Comparison of ENCODE assay signal across 9 cellular contexts in the genomic region with DNA sequence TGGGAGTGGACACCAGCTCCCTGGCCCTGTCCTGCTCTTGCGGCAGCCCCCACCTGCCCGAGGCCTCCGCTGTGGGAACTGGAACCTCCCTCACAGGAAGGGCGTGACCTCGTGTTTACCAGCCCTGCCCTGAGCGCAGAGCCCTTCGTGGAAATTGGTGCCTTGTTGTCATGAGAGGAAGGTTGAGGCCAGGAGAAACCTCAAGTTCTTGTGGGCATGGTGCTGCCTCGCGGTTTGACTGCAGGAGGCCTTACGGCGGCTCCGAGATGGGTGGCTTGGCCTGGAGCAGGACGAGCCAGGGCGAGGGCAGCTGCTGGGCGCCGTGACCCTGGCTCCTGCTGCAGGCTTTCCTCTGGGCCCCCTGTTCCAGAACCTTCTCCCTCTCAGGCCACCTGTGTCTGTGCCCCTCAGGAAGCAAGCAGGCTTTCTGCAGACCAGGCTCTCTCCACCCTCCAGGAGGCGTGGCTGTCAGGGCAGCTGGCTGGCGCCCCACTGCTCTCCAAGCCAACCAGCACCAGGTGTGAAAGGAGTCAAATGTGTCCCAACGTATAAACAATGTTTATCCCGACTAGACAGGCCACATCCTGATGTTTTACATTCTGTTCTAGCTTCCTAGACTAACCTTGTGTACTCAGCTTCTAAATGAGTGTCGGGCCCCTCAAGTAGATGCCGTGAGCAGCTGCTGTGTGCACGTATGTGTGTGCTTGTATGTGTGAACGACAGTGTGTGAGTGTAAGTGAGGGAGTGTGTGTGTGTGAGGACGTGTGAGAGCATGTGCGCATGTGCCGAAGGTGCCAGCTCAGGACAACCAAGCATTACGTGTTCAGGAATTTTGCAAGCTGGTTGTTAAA. TPM values are rescaled to one million over a fixed set of nuclear protein-coding genes. Genes with fewer than 3 reads are reported as not detected.
DNase-seq lines count a peak whose midpoint lies in the region; TF ChIP-seq lines count a peak whose summit lies in the region.
"Had no signal": no experiment of that assay in that cellular context is flagged by ENCODE, and none has a peak within 500 bp of the region (broad histone marks: within the 10 kb centered on the region; RNA-seq: fewer than 3 reads in every experiment).

No MANE protein-coding gene starts in this region.

- H3K27me3 ChIP-seq in prostate gland (replicated peaks; ENCODE audit: insufficient read depth): no peaks in the 10 kb centered on the region

- H3K9me3 ChIP-seq in HEK293 (ENCODE audit: control insufficient read depth, insufficient read depth, low read depth, low read length) (no peaks in the 10 kb centered on the region), prostate gland (no peaks in the 10 kb centered on the region)

- TF ChIP-seq CTCF in HEK293 (tag by site-specific recombination; IDR thresholded peaks at IDR 0.05) (no peak), prostate gland (IDR thresholded peaks at IDR 0.05) (no peak), progenitor cell of endocrine pancreas (IDR thresholded peaks at IDR 0.05; ENCODE audit: unreplicated experiment) (no peak)

- H3K9me3 Mint-ChIP-seq in progenitor cell of endocrine pancreas (ENCODE audit: low read depth): no peaks in the 10 kb centered on the region

- DNase-seq in NCI-H774 (lab: John Stamatoyannopoulos, UW) (peak; percentile 93), activated gamma-delta T cell (lab: John Stamatoyannopoulos, UW) (peak; percentile 48), prostate gland (ENCODE audit: low spot score) (peak; percentile 53), NCI-H446 treated with DMSO at 0.1 percent for 48 hours (lab: John Stamatoyannopoulos, UW) (no peak), GM03348 (ENCODE audit: low spot score) (no peak), progenitor cell of endocrine pancreas (ENCODE audit: low spot score, unreplicated experiment) (no peak), dedifferentiated amniotic fluid mesenchymal stem cell (ENCODE audit: extremely low spot score) (no peak)

- peaks cover 14% of the 10 kb centered on the region for H3K27me3 Mint-ChIP-seq in progenitor cell of endocrine pancreas

- H3K4me1 ChIP-seq in HEK293 (ENCODE audit: control insufficient read depth, insufficient read depth, low read length) (no peaks in the 10 kb centered on the region), prostate gland (replicated peaks) (peaks cover 3% of the 10 kb centered on the region)

- TF ChIP-seq POLR2A in prostate gland (IDR thresholded peaks at IDR 0.05): no peak

- POLR2A ChIA-PET in HEK293 (lab: Yijun Ruan, JAX): no interaction called here

- H3K36me3 Mint-ChIP-seq in progenitor cell of endocrine pancreas (ENCODE audit: insufficient read depth): no peaks in the 10 kb centered on the region

- H3K27ac Mint-ChIP-seq in progenitor cell of endocrine pancreas: no peak overlapping the region

- H3K4me1 Mint-ChIP-seq in progenitor cell of endocrine pancreas (ENCODE audit: low read depth): no peaks in the 10 kb centered on the region

- H3K27ac ChIP-seq in HEK293 (ENCODE audit: extremely low read depth, low read depth, low read length) (no peak overlapping the region), prostate gland (no peak overlapping the region)

- intact Hi-C loops in prostate gland (cut with DNase I): no loop called here

- no peak overlapping the region for H3K4me3 Mint-ChIP-seq in progenitor cell of endocrine pancreas (ENCODE audit: low read depth)

- H3K36me3 ChIP-seq in HEK293 (ENCODE audit: control insufficient read depth in 2 of 2, insufficient read depth in 1 of 2, low read length in 2 of 2) (no peaks in the 10 kb centered on the region), prostate gland (no peaks in the 10 kb centered on the region)

- CTCF ChIA-PET in HEK293 (lab: Yijun Ruan, JAX): interaction anchor here (0.7 to 0.9 kb wide), 2 partner anchors 15 to 83 kb away, joined by 3 read pairs; no protein-coding TSS in a partner anchor

- H3K4me3 ChIP-seq in HEK293 (ENCODE audit: low read depth, low read length) (no peak overlapping the region), prostate gland (no peak overlapping the region)

- 40% methylated on average over 28 of the region's 28 CpGs for whole genome bisulfite sequencing in prostate gland

TF ChIP-seq in HEK293, 187 proteins besides CTCF, POLR2A, EP300 and RAD21:
- peak; percentile 47 for TF ChIP-seq ZIC2 (tag by site-specific recombination; IDR thresholded peaks at IDR 0.05)
- TF ChIP-seq ZBTB8A (tag by site-specific recombination; IDR thresholded peaks at IDR 0.05): 0 out of 2 replicates have a peak, but pooled peaks have one; percentile 14
- TF ChIP-seq, protein P1, sequence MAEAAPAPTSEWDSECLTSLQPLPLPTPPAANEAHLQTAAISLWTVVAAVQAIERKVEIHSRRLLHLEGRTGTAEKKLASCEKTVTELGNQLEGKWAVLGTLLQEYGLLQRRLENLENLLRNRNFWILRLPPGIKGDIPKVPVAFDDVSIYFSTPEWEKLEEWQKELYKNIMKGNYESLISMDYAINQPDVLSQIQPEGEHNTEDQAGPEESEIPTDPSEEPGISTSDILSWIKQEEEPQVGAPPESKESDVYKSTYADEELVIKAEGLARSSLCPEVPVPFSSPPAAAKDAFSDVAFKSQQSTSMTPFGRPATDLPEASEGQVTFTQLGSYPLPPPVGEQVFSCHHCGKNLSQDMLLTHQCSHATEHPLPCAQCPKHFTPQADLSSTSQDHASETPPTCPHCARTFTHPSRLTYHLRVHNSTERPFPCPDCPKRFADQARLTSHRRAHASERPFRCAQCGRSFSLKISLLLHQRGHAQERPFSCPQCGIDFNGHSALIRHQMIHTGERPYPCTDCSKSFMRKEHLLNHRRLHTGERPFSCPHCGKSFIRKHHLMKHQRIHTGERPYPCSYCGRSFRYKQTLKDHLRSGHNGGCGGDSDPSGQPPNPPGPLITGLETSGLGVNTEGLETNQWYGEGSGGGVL (tag by site-specific recombination; IDR thresholded peaks at IDR 0.05): no peak
- TF ChIP-seq SP3 (tag by site-specific recombination; IDR thresholded peaks at IDR 0.05): no peak

RNA-seq across cellular contexts. Expression of a gene that starts 10.4 kb away (rescaled TPM):
- total RNA-seq in prostate gland (10 to 100 TPM in 1 of 2 donors, 1 to 10 TPM in 1; 8.6 to 12.5 TPM), progenitor cell of endocrine pancreas (6.3 and 7.6 TPM in 2 replicates)

RNA-seq across cellular contexts. Expression of a gene that starts 36.2 kb away (rescaled TPM):
- under 1 TPM in 1 of 2 donors, not detected in 1; 0.62 TPM for total RNA-seq in prostate gland
- not detected in 2 replicates for total RNA-seq in progenitor cell of endocrine pancreas
- total RNA-seq: astrocyte had no signal

Comparison
In these comparisons a context has a peak if more than half of its experiments do, and no peak if none do; other contexts are left out.
1. DNase-seq: peak in NCI-H774 (single experiment), activated gamma-delta T cell (single experiment) and prostate gland (single experiment); none in NCI-H446 treated with DMSO at 0.1 percent for 48 hours (single experiment), GM03348 (single experiment), progenitor cell of endocrine pancreas (single experiment) and dedifferentiated amniotic fluid mesenchymal stem cell (single experiment).